10 cellular contexts compared by ENCODE assay signal in genomic region chr10:6542999-6543430, GRCh38.
DNase-seq lines count a peak whose midpoint lies in the region; ATAC-seq and TF ChIP-seq lines count a peak whose summit lies in the region.
"Had no signal": no experiment of that assay in that cellular context is flagged by ENCODE, and none has a peak within 500 bp of the region (broad histone marks: within the 10 kb centered on the region; RNA-seq: fewer than 3 reads in every experiment).

No MANE protein-coding gene starts in this region.

- peak overlapping the region; percentile 90 for H3K4me2 ChIP-seq in BLaER1

- in situ Hi-C loops in GM13977 (cut with MboI; ENCODE audit: low pct_unique_long_range_greater_than_20kb, low sequenced_read_pairs, unreplicated experiment): no loop called here

- H3K4me1 ChIP-seq in BLaER1: peaks cover 44% of the 10 kb centered on the region

- H3K27ac ChIP-seq in BLaER1: peak overlapping the region; percentile 84
- H3K27ac ChIP-seq: epithelial cell of prostate had no signal

- H3K36me3 ChIP-seq in BLaER1: no peaks in the 10 kb centered on the region

- H4K20me1 ChIP-seq in BLaER1: no peaks in the 10 kb centered on the region

- H3K9me3 ChIP-seq in BLaER1: no peaks in the 10 kb centered on the region

- peak overlapping the region; percentile 70 for H3K9ac ChIP-seq in BLaER1

- ATAC-seq in HG03565 (IDR thresholded peaks at IDR 0.05; ENCODE audit: unreplicated experiment): peak; percentile 27

- TF ChIP-seq CTCF in GM13977 (IDR thresholded peaks at IDR 0.05; ENCODE audit: extremely low read depth, insufficient read depth, missing control alignments): no peak

- H3K27me3 ChIP-seq in BLaER1: no peaks in the 10 kb centered on the region

- H3K4me3 ChIP-seq in BLaER1: peak overlapping the region; percentile 53

- DNase-seq in activated CD8-positive, alpha-beta memory T cell treated with anti-CD3 and anti-CD28 coated beads for 24 hours: peak; percentile 73
- DNase-seq in iPS-NIHi7 (ENCODE audit: extremely low spot score): peak; percentile 37
- DNase-seq in cortex of kidney (lab: John Stamatoyannopoulos, UW): no peak
- no peak for DNase-seq in iPS-NIHi11 (ENCODE audit: low spot score)
- no peak for DNase-seq in GM13977 (ENCODE audit: low spot score)
- no peak for DNase-seq in DMS 273 (lab: John Stamatoyannopoulos, UW; ENCODE audit: unreplicated experiment)
- DNase-seq: NCI-H1048 had no signal

Comparison
In these comparisons a context has a peak if more than half of its experiments do, and no peak if none do; other contexts are left out.
1. DNase-seq: peak in activated CD8-positive, alpha-beta memory T cell treated with anti-CD3 and anti-CD28 coated beads for 24 hours (single experiment) and iPS-NIHi7 (single experiment); none in cortex of kidney (single experiment), iPS-NIHi11 (single experiment), GM13977 (single experiment) and DMS 273 (single experiment).